ENCODE assay signal across 30 cellular contexts in genomic region chr5:174510771-174511453, GRCh38.
"Had no signal": no experiment of that assay in that cellular context is flagged by ENCODE, and none has a peak within 500 bp of the region (broad histone marks: within the 10 kb centered on the region; RNA-seq: fewer than 3 reads in every experiment).

No MANE protein-coding gene starts in this region.

- H3K27me3 ChIP-seq: Peyer's patch had no signal

- H3K9me3 Mint-ChIP-seq: activated CD4-positive, alpha-beta T cell treated with anti-CD3 and anti-CD28 coated beads, Interleukin-2, amount 10 ng/mL, durations not matched to agents 24 days and 14 days; activated CD8-positive, alpha-beta T cell treated with anti-CD3 and anti-CD28 coated beads for 36 hours; activated naive CD4-positive, alpha-beta T cell treated with anti-CD3 and anti-CD28 coated beads, Interleukin-2, amount 50 U/mL, for 24 hours; activated T-cell treated with anti-CD3 and anti-CD28 coated beads, Interleukin-2, amount 50 U/mL, for 72 hours had no signal

- H3K4me3 Mint-ChIP-seq: activated CD4-positive, alpha-beta T cell treated with anti-CD3 and anti-CD28 coated beads, Interleukin-2, amount 10 ng/mL, durations not matched to agents 24 days and 14 days; activated CD8-positive, alpha-beta T cell treated with anti-CD3 and anti-CD28 coated beads for 36 hours; activated naive CD4-positive, alpha-beta T cell treated with anti-CD3 and anti-CD28 coated beads, Interleukin-2, amount 50 U/mL, for 24 hours; activated naive CD8-positive, alpha-beta T cell treated with anti-CD3 and anti-CD28 coated beads, Interleukin-2, amount 10 ng/mL, durations not matched to agents 7 days and 5 days; activated T-cell treated with anti-CD3 and anti-CD28 coated beads, Interleukin-2, amount 50 U/mL, for 72 hours; activated T-helper 17 cell treated with anti-CD3 and anti-CD28 coated beads, Interleukin-2, amount 50 U/mL, for 72 hours; brain had no signal

- H3K27me3 Mint-ChIP-seq: activated CD4-positive, alpha-beta T cell treated with anti-CD3 and anti-CD28 coated beads, Interleukin-2, amount 10 ng/mL, durations not matched to agents 24 days and 14 days had no signal

- H3K9me3 ChIP-seq: Peyer's patch had no signal

- ATAC-seq: activated CD8-positive, alpha-beta T cell treated with anti-CD3 and anti-CD28 coated beads for 36 hours; activated T-cell treated with anti-CD3 and anti-CD28 coated beads, Interleukin-2, amount 50 U/mL, for 72 hours; activated T-helper 17 cell treated with anti-CD3 and anti-CD28 coated beads, Interleukin-2, amount 50 U/mL, for 72 hours; PC-3; Right ventricle myocardium inferior had no signal

- H3K36me3 ChIP-seq: Peyer's patch had no signal

- H3K4me1 Mint-ChIP-seq: activated CD4-positive, alpha-beta T cell treated with anti-CD3 and anti-CD28 coated beads, Interleukin-2, amount 10 ng/mL, durations not matched to agents 24 days and 14 days; activated naive CD4-positive, alpha-beta T cell treated with anti-CD3 and anti-CD28 coated beads, Interleukin-2, amount 50 U/mL, for 24 hours; activated naive CD8-positive, alpha-beta T cell treated with anti-CD3 and anti-CD28 coated beads, Interleukin-2, amount 10 ng/mL, durations not matched to agents 7 days and 5 days; activated T-helper 17 cell treated with anti-CD3 and anti-CD28 coated beads, Interleukin-2, amount 50 U/mL, for 72 hours had no signal

- H3K36me3 Mint-ChIP-seq: activated naive CD4-positive, alpha-beta T cell treated with anti-CD3 and anti-CD28 coated beads, Interleukin-2, amount 50 U/mL, for 24 hours; activated naive CD8-positive, alpha-beta T cell treated with anti-CD3 and anti-CD28 coated beads, Interleukin-2, amount 10 ng/mL, durations not matched to agents 7 days and 5 days; brain had no signal

- FAIRE-seq: bronchial epithelial cell, TTC549 had no signal

- H3K27ac ChIP-seq: Peyer's patch, RWPE1 had no signal

- H3K27ac Mint-ChIP-seq: activated CD4-positive, alpha-beta T cell treated with anti-CD3 and anti-CD28 coated beads, Interleukin-2, amount 10 ng/mL, durations not matched to agents 24 days and 14 days; activated CD8-positive, alpha-beta T cell treated with anti-CD3 and anti-CD28 coated beads for 36 hours; activated naive CD4-positive, alpha-beta T cell treated with anti-CD3 and anti-CD28 coated beads, Interleukin-2, amount 50 U/mL, for 24 hours; activated naive CD8-positive, alpha-beta T cell treated with anti-CD3 and anti-CD28 coated beads, Interleukin-2, amount 10 ng/mL, durations not matched to agents 7 days and 5 days; activated T-cell treated with anti-CD3 and anti-CD28 coated beads, Interleukin-2, amount 50 U/mL, for 72 hours; activated T-helper 17 cell treated with anti-CD3 and anti-CD28 coated beads, Interleukin-2, amount 50 U/mL, for 72 hours had no signal

- H3K4me3 ChIP-seq: Peyer's patch had no signal

- DNase-seq: activated CD4-positive, alpha-beta T cell treated with anti-CD3 and anti-CD28 coated beads, Interleukin-2, amount 10 ng/mL, durations not matched to agents 24 days and 14 days; activated CD4-positive, alpha-beta T cell treated with anti-CD3 and anti-CD28 coated beads, Interleukin-2, amount 50 U/mL, for 4 hours; activated CD8-positive, alpha-beta T cell treated with anti-CD3 and anti-CD28 coated beads for 36 hours; activated gamma-delta T cell; activated naive CD4-positive, alpha-beta T cell treated with Interleukin-2 at 50 U/mL for 16 hours; activated naive CD8-positive, alpha-beta T cell treated with anti-CD3 and anti-CD28 coated beads, Interleukin-2, amount 10 ng/mL, durations not matched to agents 7 days and 5 days; activated T-cell treated with anti-CD3 and anti-CD28 coated beads, Interleukin-2, amount 50 U/mL, for 1 hour; activated T-cell treated with anti-CD3 and anti-CD28 coated beads, Interleukin-2, amount 50 U/mL, for 72 hours; caudate nucleus; cerebellar nuclear complex; Karpas-422; KBM-7; NCI-H1417 treated with DMSO at 0.1 percent for 48 hours; NCI-H187 treated with DMSO at 0.1 percent for 48 hours; NCI-H2081; NCI-H2171 treated with DMSO at 0.1 percent for 48 hours; NCI-H2227 treated with DMSO at 0.1 percent for 48 hours; NCI-H446; NCI-H526 treated with DMSO at 0.1 percent for 48 hours; NK-92 treated with Interleukin-12 subunit alpha and Interleukin-12 subunit beta, amount 100 ng/mL, for 24 hours; PC-3; Peyer's patch; SIG-M5 had no signal
